Comparison of ENCODE assay signal across 1 cellular context in the genomic region with DNA sequence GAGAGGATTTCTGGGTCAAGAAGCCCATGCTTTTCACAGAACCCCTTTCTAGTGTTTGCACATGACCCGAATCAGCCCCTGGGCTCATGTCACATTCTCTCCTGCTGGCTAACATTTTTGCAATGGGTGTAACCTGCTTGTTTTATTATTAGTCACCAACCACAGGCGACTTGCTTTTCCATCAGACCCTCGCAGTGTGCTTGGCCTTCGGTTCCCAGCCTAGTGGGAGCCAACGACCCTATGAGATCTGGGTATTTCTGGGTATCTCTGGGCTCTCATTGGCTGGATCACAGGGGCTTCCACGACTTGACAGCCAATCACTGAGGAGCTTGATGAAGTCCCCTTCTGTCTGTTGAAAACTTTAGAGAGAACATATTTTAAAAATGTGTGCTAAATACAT.
TF ChIP-seq lines count a peak whose summit lies in the region.

No MANE protein-coding gene starts in this region.

TF ChIP-seq in HCT116, 20 proteins besides CTCF, POLR2A, EP300 and RAD21 (continued from another document):
- TF ChIP-seq MAX (IDR thresholded peaks at IDR 0.05), result peak; percentile 81
- TF ChIP-seq ZFX (IDR thresholded peaks at IDR 0.05), result no peak
- TF ChIP-seq FOSL1 (IDR thresholded peaks at IDR 0.05; ENCODE audit: low read depth), result peak; percentile 86
- TF ChIP-seq EZH2phosphoT487 (IDR thresholded peaks at IDR 0.05; ENCODE audit: borderline replicate concordance), result no peak
- no peak for TF ChIP-seq ZNF274 (IDR thresholded peaks at IDR 0.05; ENCODE audit: low read depth, low read length)
- TF ChIP-seq SP1 (IDR thresholded peaks at IDR 0.05; ENCODE audit: low read depth), result peak; percentile 81
- no peak for TF ChIP-seq TCF7L2 (IDR thresholded peaks at IDR 0.05; ENCODE audit: borderline replicate concordance, extremely low read depth, insufficient read depth, insufficient read length)
